Comparison of ENCODE assay signal across 18 cellular contexts in genomic region chr14:71588028-71588427, GRCh38.
DNase-seq lines count a peak whose midpoint lies in the region; ATAC-seq and TF ChIP-seq lines count a peak whose summit lies in the region.
"Had no signal": no experiment of that assay in that cellular context is flagged by ENCODE, and none has a peak within 500 bp of the region (broad histone marks: within the 10 kb centered on the region; RNA-seq: fewer than 3 reads in every experiment).

No MANE protein-coding gene starts in this region.

- TF ChIP-seq CTCF in Loucy (conservative IDR thresholded peaks at IDR 0.05; ENCODE audit: low read length), result no peak
- TF ChIP-seq CTCF in brain microvascular endothelial cell (IDR thresholded peaks at IDR 0.05; ENCODE audit: low read depth, low read length, missing control alignments), result no peak

- H3K9me3 ChIP-seq in Loucy (ENCODE audit: insufficient read depth, low read depth, low read length), result no peaks in the 10 kb centered on the region
- H3K9me3 ChIP-seq: transverse colon had no signal

- H3K79me2 ChIP-seq in Loucy (ENCODE audit: insufficient read depth, low read length), result peaks cover 39% of the 10 kb centered on the region; the same call in 1 of the 2 replicates

- H3K27ac ChIP-seq in brain microvascular endothelial cell, result peak overlapping the region; percentile 63
- H3K27ac ChIP-seq: KMS-11, transverse colon had no signal

- no peak for ATAC-seq in GM18867 (IDR thresholded peaks at IDR 0.05; ENCODE audit: unreplicated experiment)

- peak; percentile 21 for DNase-seq in AG08396 (ENCODE audit: low spot score)
- DNase-seq in brain microvascular endothelial cell, result peak; percentile 83
- DNase-seq in iris pigment epithelial cell (ENCODE audit: low read depth), result peak; percentile 95
- no peak for DNase-seq in NCI-H2171 treated with DMSO at 0.1 percent for 48 hours (lab: John Stamatoyannopoulos, UW)
- no peak for DNase-seq in H4 (ENCODE audit: low spot score)
- DNase-seq in NCI-H1417 (lab: John Stamatoyannopoulos, UW), result no peak
- DNase-seq: ACHN; activated CD4-positive, alpha-beta T cell treated with anti-CD3 and anti-CD28 coated beads for 48 hours; activated naive CD4-positive, alpha-beta T cell treated with anti-CD3 and anti-CD28 coated beads for 36 hours; central memory CD4-positive, alpha-beta T cell; head of caudate nucleus; SHP77 treated with DMSO at 0.1 percent for 48 hours; T-helper 9 cell; transverse colon had no signal

- in situ Hi-C loops in brain microvascular endothelial cell (cut with HindIII; ENCODE audit: low pct_ligation_motif_present, low sequenced_read_pairs), result no loop called here

- peaks cover 13% of the 10 kb centered on the region; the same call in 1 of the 2 replicates for H3F3A ChIP-seq in Loucy (ENCODE audit: low read depth)

- H3K9me2 ChIP-seq in Loucy (replicated peaks; ENCODE audit: low read depth, low read length), result no peaks in the 10 kb centered on the region

- H3K36me3 ChIP-seq in Loucy (ENCODE audit: insufficient read depth, low read length) (peaks cover 12% of the 10 kb centered on the region; the same call in 1 of the 2 replicates), brain microvascular endothelial cell (replicated peaks) (peaks cover 3% of the 10 kb centered on the region)
- H3K36me3 ChIP-seq: transverse colon had no signal

- H3K27me3 ChIP-seq in Loucy (ENCODE audit: insufficient read depth, low read length, poor library complexity, severe bottlenecking), result no peaks in the 10 kb centered on the region
- H3K27me3 ChIP-seq in brain microvascular endothelial cell (replicated peaks), result no peaks in the 10 kb centered on the region
- H3K27me3 ChIP-seq: transverse colon had no signal

- H3K4me3 ChIP-seq in Loucy (ENCODE audit: low read length, poor library complexity, severe bottlenecking), result peak overlapping the region; percentile 36
- H3K4me3 ChIP-seq in brain microvascular endothelial cell (ENCODE audit: low read depth, low read length), result no peak overlapping the region
- H3K4me3 ChIP-seq: skin epidermis, transverse colon had no signal

- H3K9ac ChIP-seq in Loucy (ENCODE audit: low read depth, low read length, poor library complexity, severe bottlenecking), result no peak overlapping the region
- H3K9ac ChIP-seq: KMS-11 had no signal

- H2AFZ ChIP-seq in Loucy (ENCODE audit: low read length), result no peak overlapping the region

- H3K4me2 ChIP-seq in Loucy (ENCODE audit: low read depth, low read length, poor library complexity, severe bottlenecking), result peak overlapping the region; percentile 50
- H3K4me2 ChIP-seq: KMS-11 had no signal

- peaks cover 76% of the 10 kb centered on the region for H3K4me1 ChIP-seq in Loucy (ENCODE audit: insufficient read depth, low read length, poor library complexity, severe bottlenecking)

- H4K20me1 ChIP-seq in Loucy (ENCODE audit: insufficient read depth, low read length, poor library complexity, severe bottlenecking), result peaks cover 10% of the 10 kb centered on the region

Comparison
In these comparisons a context has a peak if more than half of its experiments do, and no peak if none do; other contexts are left out.
1. DNase-seq: peak in AG08396 (single experiment), brain microvascular endothelial cell (single experiment) and iris pigment epithelial cell (single experiment); none in NCI-H2171 treated with DMSO at 0.1 percent for 48 hours (single experiment), H4 (single experiment) and NCI-H1417 (0 of 3).